In the genomic region with DNA sequence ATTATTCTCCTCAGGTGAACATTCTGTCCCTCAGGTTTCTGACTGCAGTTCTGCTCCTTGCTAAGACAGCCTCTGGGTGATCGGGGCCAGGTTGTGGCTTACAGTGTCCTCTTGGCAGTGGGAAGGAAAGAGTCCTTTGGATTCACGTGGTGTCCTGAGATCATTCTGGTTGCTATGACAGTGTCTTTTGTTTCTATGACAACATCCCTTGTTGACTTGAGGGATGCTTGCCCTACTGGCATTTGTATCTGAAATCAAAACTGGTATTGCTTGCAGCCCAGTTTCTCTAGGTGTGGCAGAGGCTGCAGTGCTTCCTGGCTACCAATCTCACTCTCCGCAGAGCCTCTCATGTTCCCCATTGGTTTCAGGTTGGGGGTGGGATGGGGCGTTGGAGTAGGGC, we compare ENCODE assay signal across 19 cellular contexts.
DNase-seq lines count a peak whose midpoint lies in the region; ATAC-seq, FAIRE-seq and TF ChIP-seq lines count a peak whose summit lies in the region.
"Had no signal": no experiment of that assay in that cellular context is flagged by ENCODE, and none has a peak within 500 bp of the region (broad histone marks: within the 10 kb centered on the region; RNA-seq: fewer than 3 reads in every experiment).

No MANE protein-coding gene starts in this region.

- peaks cover 0 to 18% of the 10 kb centered on the region in 2 experiments for H3K4me1 Mint-ChIP-seq in H9
- no peaks in the 10 kb centered on the region for H3K4me1 Mint-ChIP-seq in astrocyte (ENCODE audit: low read depth, unreplicated experiment)
- H3K4me1 Mint-ChIP-seq: CD8-positive, alpha-beta memory T cell had no signal

- no peak for TF ChIP-seq CTCF in H9 (conservative IDR thresholded peaks at IDR 0.05)
- TF ChIP-seq CTCF in astrocyte (IDR thresholded peaks at IDR 0.05; ENCODE audit: insufficient read depth, low read depth, low read length), result no peak

- H4K8ac ChIP-seq in H9 (replicated peaks; ENCODE audit: insufficient read length, low read depth, low read length), result no peak overlapping the region

- H3K27ac Mint-ChIP-seq in H9 (peak overlapping the region in 1 of 3 experiments; percentile 18; a peak in 1 of 7 replicates), astrocyte (ENCODE audit: unreplicated experiment) (peak overlapping the region; percentile 48)
- H3K27ac Mint-ChIP-seq: CD8-positive, alpha-beta memory T cell had no signal

- H3K27ac ChIP-seq in H9 (ENCODE audit: insufficient read length, low read depth, low read length) (no peak overlapping the region), astrocyte (ENCODE audit: low read depth, low read length) (no peak overlapping the region)
- H3K27ac ChIP-seq: 22Rv1, SJSA1 had no signal

- H3K9ac ChIP-seq in H9 (ENCODE audit: extremely low read depth, insufficient read length, low read length) (no peak overlapping the region), astrocyte (ENCODE audit: low read length) (no peak overlapping the region)

- peak; percentile 80 for DNase-seq in DMS53 (lab: John Stamatoyannopoulos, UW)
- no peak for DNase-seq in DMS53 treated with DMSO at 0.1 percent for 48 hours (lab: John Stamatoyannopoulos, UW; ENCODE audit: unreplicated experiment)
- DNase-seq in H9, result no peak
- DNase-seq in astrocyte (ENCODE audit: low read depth), result no peak
- peak; percentile 20 for DNase-seq in superior temporal gyrus (ENCODE audit: extremely low spot score)
- DNase-seq in SHP77 (lab: John Stamatoyannopoulos, UW), result no peak
- DNase-seq: CD8-positive, alpha-beta memory T cell; H7; NCI-H1048; NCI-H2081 treated with DMSO at 0.1 percent for 48 hours; NCI-H345; NCI-H526 treated with DMSO at 0.1 percent for 48 hours; PC-3 had no signal

- H3K4me1 ChIP-seq in H9 (ENCODE audit: insufficient read depth, low read length) (peaks cover 3% of the 10 kb centered on the region; the same call in 1 of the 2 replicates), astrocyte (ENCODE audit: insufficient read depth, low read length) (no peaks in the 10 kb centered on the region)
- H3K4me1 ChIP-seq: SJSA1 had no signal

- H3K4me3 Mint-ChIP-seq in H9 (no peak overlapping the region), astrocyte (ENCODE audit: unreplicated experiment) (no peak overlapping the region)
- H3K4me3 Mint-ChIP-seq: CD8-positive, alpha-beta memory T cell had no signal

- no peak overlapping the region for H3K14ac ChIP-seq in H9 (ENCODE audit: insufficient read depth, low read length)

- H3K4me2 ChIP-seq in H9 (ENCODE audit: insufficient read depth, insufficient read length, low read length) (no peak overlapping the region), astrocyte (ENCODE audit: low read length) (no peak overlapping the region)

- H3K27me3 Mint-ChIP-seq in H9 (ENCODE audit: low read depth), result no peaks in the 10 kb centered on the region
- no peaks in the 10 kb centered on the region for H3K27me3 Mint-ChIP-seq in astrocyte (ENCODE audit: low read depth, unreplicated experiment)

- H2BK12ac ChIP-seq in H9 (ENCODE audit: insufficient read length, low read depth, low read length), result peak overlapping the region; percentile 86

- no peak overlapping the region for H3K18ac ChIP-seq in H9 (ENCODE audit: insufficient read length, low read depth, low read length)

- WGBS in H9 (ENCODE audit: extremely low coverage, insufficient read length, low lambda C conversion rate), result no CpG with 5 or more reads among the region's 4 CpGs

- no peaks in the 10 kb centered on the region for H3K79me1 ChIP-seq in H9 (ENCODE audit: insufficient read depth, low read depth, low read length, poor library complexity, severe bottlenecking)

- H3T11ph ChIP-seq in H9 (ENCODE audit: low read length), result no peak overlapping the region

- H4K5ac ChIP-seq in H9 (ENCODE audit: insufficient read length, low read depth, low read length), result no peak overlapping the region

- no peak overlapping the region for H4K91ac ChIP-seq in H9 (ENCODE audit: insufficient read length, low read depth, low read length)

- H4K20me1 ChIP-seq in H9 (ENCODE audit: control insufficient read depth, insufficient read depth, insufficient read length), result no peaks in the 10 kb centered on the region
- H4K20me1 ChIP-seq in astrocyte (ENCODE audit: insufficient read depth, low read length), result no peaks in the 10 kb centered on the region

- ATAC-seq in GM18502 (IDR thresholded peaks at IDR 0.05; ENCODE audit: poor library complexity, unreplicated experiment), result no peak
- ATAC-seq in HG03439 (IDR thresholded peaks at IDR 0.05; ENCODE audit: unreplicated experiment), result no peak
- ATAC-seq: PC-3 had no signal

- FAIRE-seq in astrocyte (lab: Jason Lieb, UNC), result no peak
- FAIRE-seq: GM12892, HTR-8/SVneo had no signal

- H3K79me2 ChIP-seq in H9 (ENCODE audit: insufficient read depth, low read length) (no peaks in the 10 kb centered on the region), astrocyte (ENCODE audit: insufficient read depth, low read length) (no peaks in the 10 kb centered on the region)

- no peaks in the 10 kb centered on the region for H3K9me3 Mint-ChIP-seq in H9
- no peaks in the 10 kb centered on the region for H3K9me3 Mint-ChIP-seq in astrocyte (ENCODE audit: unreplicated experiment)
- H3K9me3 Mint-ChIP-seq: CD8-positive, alpha-beta memory T cell had no signal

- no peak overlapping the region for H2AFZ ChIP-seq in H9 (ENCODE audit: low read length)
- no peak overlapping the region for H2AFZ ChIP-seq in astrocyte (ENCODE audit: low read depth, low read length)

- no peak overlapping the region for H2BK15ac ChIP-seq in H9 (ENCODE audit: low read depth, low read length)

- H2BK20ac ChIP-seq in H9 (ENCODE audit: low read depth, low read length, poor library complexity, severe bottlenecking), result no peak overlapping the region

- H2BK5ac ChIP-seq in H9 (ENCODE audit: insufficient read length, low read length), result no peak overlapping the region

- H3K9me3 ChIP-seq in H9 (ENCODE audit: control insufficient read depth, low read depth, low read length) (no peaks in the 10 kb centered on the region), astrocyte (ENCODE audit: insufficient read depth, low read depth, low read length) (no peaks in the 10 kb centered on the region)
- H3K9me3 ChIP-seq: SJSA1 had no signal

- no peak overlapping the region for H3K4me3 ChIP-seq in astrocyte (ENCODE audit: insufficient read depth, low read depth, low read length)
- H3K4me3 ChIP-seq: SJSA1 had no signal

- no peaks in the 10 kb centered on the region for H3K23me2 ChIP-seq in H9 (ENCODE audit: insufficient read length, low read depth, low read length, poor library complexity, severe bottlenecking)

- H2AK5ac ChIP-seq in H9 (ENCODE audit: insufficient read length, low read length), result no peak overlapping the region

- H3K36me3 Mint-ChIP-seq in H9 (ENCODE audit: insufficient read depth in 1 of 3, low read depth in 3 of 3) (no peaks in the 10 kb centered on the region), astrocyte (ENCODE audit: low read depth, unreplicated experiment) (no peaks in the 10 kb centered on the region)
- H3K36me3 Mint-ChIP-seq: CD8-positive, alpha-beta memory T cell had no signal

- no peak overlapping the region for H2BK120ac ChIP-seq in H9 (ENCODE audit: low read depth, low read length, poor library complexity, severe bottlenecking)

- no peak overlapping the region for H3K23ac ChIP-seq in H9 (ENCODE audit: insufficient read length, low read depth, low read length)

- H3K27me3 ChIP-seq in H9 (ENCODE audit: insufficient read depth, low read length), result no peaks in the 10 kb centered on the region
- no peaks in the 10 kb centered on the region for H3K27me3 ChIP-seq in astrocyte (ENCODE audit: insufficient read depth, low read length)
- H3K27me3 ChIP-seq: SJSA1 had no signal

- no peak overlapping the region for H3K56ac ChIP-seq in H9 (ENCODE audit: insufficient read length, low read depth, low read length)

- no peak overlapping the region; the same call in 1 of the 2 replicates for H3K4ac ChIP-seq in H9 (ENCODE audit: low read depth, low read length)

- no peaks in the 10 kb centered on the region for H3K36me3 ChIP-seq in astrocyte (ENCODE audit: insufficient read depth, low read length)
- H3K36me3 ChIP-seq: SJSA1 had no signal

Comparison
In these comparisons a context has a peak if more than half of its experiments do, and no peak if none do; other contexts are left out.
1. DNase-seq: peak in DMS53 (single experiment) and superior temporal gyrus (single experiment); none in DMS53 treated with DMSO at 0.1 percent for 48 hours (single experiment), H9 (single experiment), astrocyte (single experiment) and SHP77 (0 of 2).